Comparison of ENCODE assay signal across 14 cellular contexts in genomic region chr6:3669916-3670315, GRCh38.
"Had no signal": no experiment of that assay in that cellular context is flagged by ENCODE, and none has a peak within 500 bp of the region (broad histone marks: within the 10 kb centered on the region; RNA-seq: fewer than 3 reads in every experiment).

No MANE protein-coding gene starts in this region.

- H3K27me3 ChIP-seq: adrenal gland, cardiac muscle cell, gastroesophageal sphincter, neural progenitor cell, testis had no signal

- H3K36me3 Mint-ChIP-seq: neural progenitor cell had no signal

- H3K4me1 ChIP-seq: adrenal gland, heart right ventricle, testis had no signal

- ATAC-seq: gastroesophageal sphincter, heart right ventricle, sciatic nerve had no signal

- H3K4me1 Mint-ChIP-seq: activated CD4-positive, alpha-beta memory T cell treated with anti-CD3 and anti-CD28 coated beads, Interleukin-2, amount 10 ng/mL, durations not matched to agents 7 days and 5 days; activated naive CD4-positive, alpha-beta T cell treated with anti-CD3 and anti-CD28 coated beads, Interleukin-2, amount 50 U/mL, for 24 hours had no signal

- H3K4me3 Mint-ChIP-seq: activated CD4-positive, alpha-beta memory T cell treated with anti-CD3 and anti-CD28 coated beads, Interleukin-2, amount 10 ng/mL, durations not matched to agents 7 days and 5 days; activated naive CD4-positive, alpha-beta T cell treated with anti-CD3 and anti-CD28 coated beads, Interleukin-2, amount 50 U/mL, for 24 hours; activated T-cell treated with anti-CD3 and anti-CD28 coated beads, Interleukin-2, amount 50 U/mL, for 24 hours; neural progenitor cell; stimulated activated naive CD8-positive, alpha-beta T cell treated with anti-CD3 and anti-CD28 coated beads, Interleukin-15, Interleukin-2, amounts not matched to agents 100 ng/mL and 50 ng/mL, for 24 hours had no signal

- H3K4me3 ChIP-seq: adrenal gland, cardiac muscle cell, gastroesophageal sphincter, heart right ventricle, lung, neural progenitor cell, testis had no signal

- H3K9ac ChIP-seq: neural progenitor cell had no signal

- DNase-seq: activated CD4-positive, alpha-beta memory T cell treated with anti-CD3 and anti-CD28 coated beads, Interleukin-2, amount 10 ng/mL, durations not matched to agents 7 days and 5 days; activated T-cell treated with anti-CD3 and anti-CD28 coated beads, Interleukin-2, amount 50 U/mL, for 24 hours; adrenal gland; heart right ventricle; T1000; testis had no signal

- H3K36me3 ChIP-seq: adrenal gland, cardiac muscle cell, gastroesophageal sphincter, heart right ventricle, neural progenitor cell had no signal

- H3K9me3 ChIP-seq: testis had no signal

- H3K9me3 Mint-ChIP-seq: activated CD4-positive, alpha-beta memory T cell treated with anti-CD3 and anti-CD28 coated beads, Interleukin-2, amount 10 ng/mL, durations not matched to agents 7 days and 5 days had no signal

- H3K27ac Mint-ChIP-seq: activated CD4-positive, alpha-beta memory T cell treated with anti-CD3 and anti-CD28 coated beads, Interleukin-2, amount 10 ng/mL, durations not matched to agents 7 days and 5 days; activated naive CD4-positive, alpha-beta T cell treated with anti-CD3 and anti-CD28 coated beads, Interleukin-2, amount 50 U/mL, for 24 hours; activated T-cell treated with anti-CD3 and anti-CD28 coated beads, Interleukin-2, amount 50 U/mL, for 24 hours; neural progenitor cell; stimulated activated naive CD8-positive, alpha-beta T cell treated with anti-CD3 and anti-CD28 coated beads, Interleukin-15, Interleukin-2, amounts not matched to agents 100 ng/mL and 50 ng/mL, for 24 hours had no signal

- H3K27ac ChIP-seq: adrenal gland, cardiac muscle cell, gastroesophageal sphincter, heart right ventricle, neural progenitor cell, testis, VCaP had no signal
